ENCODE assay signal across 19 cellular contexts in the genomic region with DNA sequence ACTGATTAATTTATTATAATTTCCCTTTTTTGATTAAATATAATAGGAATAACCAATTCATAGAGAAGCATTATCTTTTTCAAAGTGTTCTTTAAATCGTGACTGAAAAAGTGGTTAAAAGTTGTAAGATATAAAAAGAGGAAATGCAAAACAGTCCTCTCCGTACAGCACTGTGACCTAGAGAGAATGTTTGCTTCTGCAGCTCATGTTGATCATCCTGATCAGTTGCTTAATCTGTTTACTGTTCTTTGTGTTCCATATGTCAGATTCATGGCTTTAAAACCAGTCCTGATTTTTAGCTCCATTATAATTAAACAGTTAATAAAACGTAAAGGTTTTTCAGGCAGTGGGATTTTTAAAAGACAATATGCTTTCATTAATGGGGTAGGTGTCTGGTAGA. TPM values are rescaled to one million over a fixed set of nuclear protein-coding genes. Genes with fewer than 3 reads are reported as not detected.
DNase-seq lines count a peak whose midpoint lies in the region; ATAC-seq, FAIRE-seq and TF ChIP-seq lines count a peak whose summit lies in the region.
"Had no signal": no experiment of that assay in that cellular context is flagged by ENCODE, and none has a peak within 500 bp of the region (broad histone marks: within the 10 kb centered on the region; RNA-seq: fewer than 3 reads in every experiment).

No MANE protein-coding gene starts in this region.

- H2BK5ac ChIP-seq in mesendoderm (ENCODE audit: low read length): no peak overlapping the region

- peaks cover 2% of the 10 kb centered on the region; the same call in 1 of the 2 replicates for H3K79me2 ChIP-seq in DOHH2 (ENCODE audit: control insufficient read depth, low read length)
- H3K79me2 ChIP-seq in mesendoderm (ENCODE audit: control insufficient read depth, insufficient read depth, low read length): no peaks in the 10 kb centered on the region

- H4K5ac ChIP-seq in mesendoderm (ENCODE audit: low read length): no peak overlapping the region

- TF ChIP-seq POLR2A in A549 (IDR thresholded peaks at IDR 0.05; ENCODE audit: low read length): no peak

- TF ChIP-seq CTCF in A549 (IDR thresholded peaks at IDR 0.05) (no peak), DOHH2 (IDR thresholded peaks at IDR 0.05; ENCODE audit: low read depth, low read length, poor library complexity, severe bottlenecking) (no peak), left lung (IDR thresholded peaks at IDR 0.05) (no peak)

- no peak overlapping the region for H3K9ac ChIP-seq in mesendoderm (ENCODE audit: low read length)

- H2AK5ac ChIP-seq in mesendoderm (ENCODE audit: low read length): no peak overlapping the region

- no peaks in the 10 kb centered on the region for H3K36me3 ChIP-seq in DOHH2 (ENCODE audit: control insufficient read depth, low read length)
- peaks cover 2% of the 10 kb centered on the region for H3K36me3 ChIP-seq in mesendoderm (ENCODE audit: control insufficient read depth, insufficient read depth, low read length)
- H3K36me3 ChIP-seq in left lung: no peaks in the 10 kb centered on the region

- H3K27me3 ChIP-seq in DOHH2 (ENCODE audit: control insufficient read depth, low read length) (no peaks in the 10 kb centered on the region), mesendoderm (ENCODE audit: insufficient read depth, low read length, poor library complexity) (no peaks in the 10 kb centered on the region), left lung (no peaks in the 10 kb centered on the region)
- H3K27me3 ChIP-seq: dorsolateral prefrontal cortex had no signal

- H3K56ac ChIP-seq in mesendoderm (ENCODE audit: low read length): no peak overlapping the region

- no peaks in the 10 kb centered on the region for H4K20me1 ChIP-seq in DOHH2 (ENCODE audit: control insufficient read depth, insufficient read depth, low read depth, low read length)

- no peak for DNase-seq in A549 (ENCODE audit: low read depth in 1 of 2, low spot score in 1 of 2)
- DNase-seq in NCI-H82 (lab: John Stamatoyannopoulos, UW): peak; percentile 77
- peak; percentile 22 for DNase-seq in fibroblast of gingiva (ENCODE audit: low read depth)
- DNase-seq in COLO668 (lab: John Stamatoyannopoulos, UW; ENCODE audit: unreplicated experiment): no peak
- no peak for DNase-seq in mesendoderm
- DNase-seq in left lung: no peak
- DNase-seq: CD8-positive, alpha-beta memory T cell; dorsolateral prefrontal cortex; head of caudate nucleus; islet precursor cell; naive thymus-derived CD8-positive, alpha-beta T cell; NCI-H187 treated with DMSO at 0.1 percent for 48 hours; Right ventricle myocardium superior; small intestine; stimulated activated CD4-positive, alpha-beta T cell treated with anti-CD3 and anti-CD28 coated beads, Interleukin-4, amount 100 ng/mL, for 1 hour had no signal

- 0 out of 2 replicates have a peak, but pooled peaks cover 3% of the 10 kb centered on the region for H3F3A ChIP-seq in DOHH2 (ENCODE audit: control insufficient read depth, insufficient read depth)

- H3K4me2 ChIP-seq in A549 (peak overlapping the region; percentile 10; the same call in 1 of the 3 replicates), DOHH2 (ENCODE audit: low read length) (peak overlapping the region; percentile 37), mesendoderm (ENCODE audit: low read length) (no peak overlapping the region)

- H3K9me3 ChIP-seq in A549 (no peaks in the 10 kb centered on the region), DOHH2 (ENCODE audit: control insufficient read depth, insufficient read depth, low read length) (no peaks in the 10 kb centered on the region), left lung (no peaks in the 10 kb centered on the region)

- no peaks in the 10 kb centered on the region for H3K9me2 ChIP-seq in DOHH2 (replicated peaks; ENCODE audit: control insufficient read depth, low read length)

- TF ChIP-seq EP300 in A549 (IDR thresholded peaks at IDR 0.05): no peak

- H3K23ac ChIP-seq in mesendoderm (ENCODE audit: low read length): no peak overlapping the region

- H3K4me1 ChIP-seq in A549 (peaks cover 44% of the 10 kb centered on the region), DOHH2 (ENCODE audit: control insufficient read depth, low read length) (peaks cover 26% of the 10 kb centered on the region), mesendoderm (ENCODE audit: control insufficient read depth, low read depth, low read length) (peaks cover 2% of the 10 kb centered on the region), left lung (peaks cover 4 to 22% of the 10 kb centered on the region in 2 donors)

- POLR2A ChIA-PET in A549 (lab: Yijun Ruan, JAX): no interaction called here

- no peak for ATAC-seq in A549
- no peak for ATAC-seq in GM18907 (IDR thresholded peaks at IDR 0.05; ENCODE audit: unreplicated experiment)
- no peak for ATAC-seq in left lung
- ATAC-seq: activated CD4-positive, CD25-positive, alpha-beta regulatory T cell treated with anti-CD3 and anti-CD28 coated beads, Interleukin-2, amount 50 U/mL, for 24 hours; naive thymus-derived CD8-positive, alpha-beta T cell had no signal

- FAIRE-seq in A549 (lab: Jason Lieb, UNC): no peak
- FAIRE-seq: small intestine, urothelium cell line had no signal

- H4K8ac ChIP-seq in mesendoderm (ENCODE audit: low read depth, low read length): no peak overlapping the region

- H3K27ac ChIP-seq in A549 (no peak overlapping the region), DOHH2 (ENCODE audit: low read depth, low read length) (no peak overlapping the region), mesendoderm (ENCODE audit: low read depth, low read length) (no peak overlapping the region), left lung (no peak overlapping the region)

- no peak for TF ChIP-seq RAD21 in A549 (conservative IDR thresholded peaks at IDR 0.05 in 1 of 2, IDR thresholded peaks at IDR 0.05 in 1 of 2)

- peaks cover 3% of the 10 kb centered on the region for H3K79me1 ChIP-seq in mesendoderm (ENCODE audit: low read length)

- no peak overlapping the region for H3K18ac ChIP-seq in mesendoderm (ENCODE audit: low read length)

- CTCF ChIA-PET in A549 (lab: Yijun Ruan, JAX): interaction anchor here (1.2 kb wide), 1 partner anchor 118 kb away, joined by 3 read pairs; no protein-coding TSS in a partner anchor

- WGBS in A549 (ENCODE audit: missing lambda C conversion rate): 66% methylated on average over 3 of the region's 3 CpGs
- WGBS in mesendoderm (ENCODE audit: extremely low coverage, insufficient coverage, low lambda C conversion rate): no CpG with 5 or more reads among the region's 3 CpGs

- H2BK15ac ChIP-seq in mesendoderm (replicated peaks; ENCODE audit: low read depth): no peak overlapping the region

- no peak overlapping the region for H3K4ac ChIP-seq in mesendoderm (ENCODE audit: low read depth, low read length)

- H3K4me3 ChIP-seq in A549 (no peak overlapping the region), DOHH2 (ENCODE audit: low read length) (peak overlapping the region; percentile 35; the same call in 1 of the 2 replicates), mesendoderm (ENCODE audit: low read length) (no peak overlapping the region), left lung (no peak overlapping the region)

- intact Hi-C loops in left lung (cut with DNase I): no loop called here

- H2BK120ac ChIP-seq in mesendoderm (ENCODE audit: low read depth, low read length): no peak overlapping the region

TF ChIP-seq in A549, 52 proteins besides CTCF, POLR2A, EP300 and RAD21:
- TF ChIP-seq BHLHE40 (IDR thresholded peaks at IDR 0.05; ENCODE audit: low read depth, low read length) (no peak), KDM5A (IDR thresholded peaks at IDR 0.05) (no peak)

RNA-seq across cellular contexts. Expression of a gene that starts 4.7 kb away (rescaled TPM):
- polyA plus RNA-seq in A549 (2011; rRNA removed): 55.1 and 56.8 TPM in 2 replicates
- 38.4 and 39.9 TPM in 2 replicates for polyA plus RNA-seq in A549 (2012; cell fraction: cytosol; rRNA removed)
- 19.3 and 35.0 TPM in 2 replicates for polyA plus RNA-seq in A549 (2012; cell fraction: nucleus; rRNA removed)
- 34.4 to 43.3 TPM (median 36.6 TPM) in 3 replicates for polyA plus RNA-seq in A549 (2017; fragmentation: RNase III; extraction: RNeasy Plus Mini Kit Qiagen cat#74134 plus additional on column Dnase treatment)
- polyA minus RNA-seq in A549 (2011; rRNA and poly(A)+ RNA removed): 32.9 and 47.9 TPM in 2 replicates
- polyA plus RNA-seq in mesendoderm (2013, experiment 1 of 2): 9.9 TPM
- 8.9 TPM for polyA plus RNA-seq in mesendoderm (2013, experiment 2 of 2)
- 10 to 100 TPM; 17.3 to 17.5 TPM for total RNA-seq in left lung

RNA-seq across cellular contexts. Expression of a gene that starts 36.4 kb away (rescaled TPM):
- polyA plus RNA-seq in A549 (2011; rRNA removed) (0.40 and 0.62 TPM in 2 replicates), A549 (2017; fragmentation: RNase III; extraction: RNeasy Plus Mini Kit Qiagen cat#74134 plus additional on column Dnase treatment) (0.44 to 0.86 TPM (median 0.54 TPM) in 3 replicates)
- 0.04 and 0.14 TPM in 2 replicates for polyA plus RNA-seq in A549 (2012; cell fraction: cytosol; rRNA removed)
- 0.05 and 0.34 TPM in 2 replicates for polyA plus RNA-seq in A549 (2012; cell fraction: nucleus; rRNA removed)
- polyA minus RNA-seq in A549 (2011; rRNA and poly(A)+ RNA removed): 0.83 and 0.88 TPM in 2 replicates
- polyA plus RNA-seq in mesendoderm (2013, experiment 1 of 2): 0.32 TPM
- 0.35 TPM for polyA plus RNA-seq in mesendoderm (2013, experiment 2 of 2)
- total RNA-seq in left lung: 1 to 10 TPM; 1.1 to 1.8 TPM

Comparison
In these comparisons a context has a peak if more than half of its experiments do, and no peak if none do; other contexts are left out.
1. DNase-seq: peak in NCI-H82 (single experiment) and fibroblast of gingiva (single experiment); none in A549 (0 of 2), COLO668 (single experiment), mesendoderm (single experiment) and left lung (0 of 2).